1 cellular context compared by ENCODE assay signal in the genomic region with DNA sequence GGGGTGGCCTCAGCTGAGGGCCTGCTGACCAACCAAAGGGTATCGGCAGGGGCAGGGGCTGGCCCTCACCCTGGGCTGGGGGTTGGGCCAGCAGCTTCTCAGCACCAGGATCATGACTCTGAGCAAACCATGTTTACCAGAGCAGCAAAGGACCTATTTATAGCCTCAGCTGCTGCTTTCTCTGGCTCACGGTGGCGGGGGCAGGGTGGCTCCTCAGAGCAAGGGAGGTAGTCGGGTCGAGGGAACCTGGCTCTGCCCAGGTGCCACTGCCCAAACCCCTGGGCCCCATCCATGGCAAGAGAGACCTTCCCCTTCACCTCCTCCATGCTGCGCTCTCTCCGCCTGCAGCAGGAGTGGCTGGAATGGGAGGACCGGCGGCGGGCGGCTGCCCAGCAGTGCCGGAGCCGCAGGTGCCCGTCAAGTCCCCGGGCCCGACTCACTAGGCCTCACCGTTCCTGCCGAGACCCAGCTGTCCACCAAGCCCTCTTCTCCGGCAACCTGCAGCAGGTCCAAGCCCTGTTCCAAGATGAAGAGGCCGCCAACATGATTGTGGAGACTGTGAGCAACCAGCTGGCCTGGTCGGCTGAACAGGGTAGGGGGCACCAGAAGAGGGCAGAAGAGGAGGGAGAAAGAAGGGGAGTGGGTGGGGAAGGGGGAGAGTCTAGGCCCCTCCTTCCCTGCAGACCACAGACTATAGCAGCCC.
TF ChIP-seq lines count a peak whose summit lies in the region.

A gene with protein sequence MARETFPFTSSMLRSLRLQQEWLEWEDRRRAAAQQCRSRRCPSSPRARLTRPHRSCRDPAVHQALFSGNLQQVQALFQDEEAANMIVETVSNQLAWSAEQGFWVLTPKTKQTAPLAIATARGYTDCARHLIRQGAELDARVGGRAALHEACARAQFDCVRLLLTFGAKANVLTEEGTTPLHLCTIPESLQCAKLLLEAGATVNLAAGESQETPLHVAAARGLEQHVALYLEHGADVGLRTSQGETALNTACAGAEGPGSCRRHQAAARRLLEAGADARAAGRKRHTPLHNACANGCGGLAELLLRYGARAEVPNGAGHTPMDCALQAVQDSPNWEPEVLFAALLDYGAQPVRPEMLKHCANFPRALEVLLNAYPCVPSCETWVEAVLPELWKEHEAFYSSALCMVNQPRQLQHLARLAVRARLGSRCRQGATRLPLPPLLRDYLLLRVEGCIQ (plus strand): TSS at position 206 of the 703 bp plus-strand sequence. CDS start 86 bp downstream, at position 292.

TF ChIP-seq in HepG2, 621 proteins besides CTCF, POLR2A, EP300 and RAD21 (continued from another document and continues in another):
- TF ChIP-seq, protein P1, sequence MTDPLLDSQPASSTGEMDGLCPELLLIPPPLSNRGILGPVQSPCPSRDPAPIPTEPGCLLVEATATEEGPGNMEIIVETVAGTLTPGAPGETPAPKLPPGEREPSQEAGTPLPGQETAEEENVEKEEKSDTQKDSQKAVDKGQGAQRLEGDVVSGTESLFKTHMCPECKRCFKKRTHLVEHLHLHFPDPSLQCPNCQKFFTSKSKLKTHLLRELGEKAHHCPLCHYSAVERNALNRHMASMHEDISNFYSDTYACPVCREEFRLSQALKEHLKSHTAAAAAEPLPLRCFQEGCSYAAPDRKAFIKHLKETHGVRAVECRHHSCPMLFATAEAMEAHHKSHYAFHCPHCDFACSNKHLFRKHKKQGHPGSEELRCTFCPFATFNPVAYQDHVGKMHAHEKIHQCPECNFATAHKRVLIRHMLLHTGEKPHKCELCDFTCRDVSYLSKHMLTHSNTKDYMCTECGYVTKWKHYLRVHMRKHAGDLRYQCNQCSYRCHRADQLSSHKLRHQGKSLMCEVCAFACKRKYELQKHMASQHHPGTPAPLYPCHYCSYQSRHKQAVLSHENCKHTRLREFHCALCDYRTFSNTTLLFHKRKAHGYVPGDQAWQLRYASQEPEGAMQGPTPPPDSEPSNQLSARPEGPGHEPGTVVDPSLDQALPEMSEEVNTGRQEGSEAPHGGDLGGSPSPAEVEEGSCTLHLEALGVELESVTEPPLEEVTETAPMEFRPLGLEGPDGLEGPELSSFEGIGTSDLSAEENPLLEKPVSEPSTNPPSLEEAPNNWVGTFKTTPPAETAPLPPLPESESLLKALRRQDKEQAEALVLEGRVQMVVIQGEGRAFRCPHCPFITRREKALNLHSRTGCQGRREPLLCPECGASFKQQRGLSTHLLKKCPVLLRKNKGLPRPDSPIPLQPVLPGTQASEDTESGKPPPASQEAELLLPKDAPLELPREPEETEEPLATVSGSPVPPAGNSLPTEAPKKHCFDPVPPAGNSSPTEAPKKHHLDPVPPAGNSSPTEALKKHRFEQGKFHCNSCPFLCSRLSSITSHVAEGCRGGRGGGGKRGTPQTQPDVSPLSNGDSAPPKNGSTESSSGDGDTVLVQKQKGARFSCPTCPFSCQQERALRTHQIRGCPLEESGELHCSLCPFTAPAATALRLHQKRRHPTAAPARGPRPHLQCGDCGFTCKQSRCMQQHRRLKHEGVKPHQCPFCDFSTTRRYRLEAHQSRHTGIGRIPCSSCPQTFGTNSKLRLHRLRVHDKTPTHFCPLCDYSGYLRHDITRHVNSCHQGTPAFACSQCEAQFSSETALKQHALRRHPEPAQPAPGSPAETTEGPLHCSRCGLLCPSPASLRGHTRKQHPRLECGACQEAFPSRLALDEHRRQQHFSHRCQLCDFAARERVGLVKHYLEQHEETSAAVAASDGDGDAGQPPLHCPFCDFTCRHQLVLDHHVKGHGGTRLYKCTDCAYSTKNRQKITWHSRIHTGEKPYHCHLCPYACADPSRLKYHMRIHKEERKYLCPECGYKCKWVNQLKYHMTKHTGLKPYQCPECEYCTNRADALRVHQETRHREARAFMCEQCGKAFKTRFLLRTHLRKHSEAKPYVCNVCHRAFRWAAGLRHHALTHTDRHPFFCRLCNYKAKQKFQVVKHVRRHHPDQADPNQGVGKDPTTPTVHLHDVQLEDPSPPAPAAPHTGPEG (CRISPR knock-in tag; IDR thresholded peaks at IDR 0.05): no peak
- no peak for TF ChIP-seq HNF4A (CRISPR knock-in tag; IDR thresholded peaks at IDR 0.05)
- TF ChIP-seq HNRNPH1 (optimal IDR thresholded peaks at IDR 0.05; ENCODE audit: low read depth, low read length): no peak
- TF ChIP-seq, protein P2, sequence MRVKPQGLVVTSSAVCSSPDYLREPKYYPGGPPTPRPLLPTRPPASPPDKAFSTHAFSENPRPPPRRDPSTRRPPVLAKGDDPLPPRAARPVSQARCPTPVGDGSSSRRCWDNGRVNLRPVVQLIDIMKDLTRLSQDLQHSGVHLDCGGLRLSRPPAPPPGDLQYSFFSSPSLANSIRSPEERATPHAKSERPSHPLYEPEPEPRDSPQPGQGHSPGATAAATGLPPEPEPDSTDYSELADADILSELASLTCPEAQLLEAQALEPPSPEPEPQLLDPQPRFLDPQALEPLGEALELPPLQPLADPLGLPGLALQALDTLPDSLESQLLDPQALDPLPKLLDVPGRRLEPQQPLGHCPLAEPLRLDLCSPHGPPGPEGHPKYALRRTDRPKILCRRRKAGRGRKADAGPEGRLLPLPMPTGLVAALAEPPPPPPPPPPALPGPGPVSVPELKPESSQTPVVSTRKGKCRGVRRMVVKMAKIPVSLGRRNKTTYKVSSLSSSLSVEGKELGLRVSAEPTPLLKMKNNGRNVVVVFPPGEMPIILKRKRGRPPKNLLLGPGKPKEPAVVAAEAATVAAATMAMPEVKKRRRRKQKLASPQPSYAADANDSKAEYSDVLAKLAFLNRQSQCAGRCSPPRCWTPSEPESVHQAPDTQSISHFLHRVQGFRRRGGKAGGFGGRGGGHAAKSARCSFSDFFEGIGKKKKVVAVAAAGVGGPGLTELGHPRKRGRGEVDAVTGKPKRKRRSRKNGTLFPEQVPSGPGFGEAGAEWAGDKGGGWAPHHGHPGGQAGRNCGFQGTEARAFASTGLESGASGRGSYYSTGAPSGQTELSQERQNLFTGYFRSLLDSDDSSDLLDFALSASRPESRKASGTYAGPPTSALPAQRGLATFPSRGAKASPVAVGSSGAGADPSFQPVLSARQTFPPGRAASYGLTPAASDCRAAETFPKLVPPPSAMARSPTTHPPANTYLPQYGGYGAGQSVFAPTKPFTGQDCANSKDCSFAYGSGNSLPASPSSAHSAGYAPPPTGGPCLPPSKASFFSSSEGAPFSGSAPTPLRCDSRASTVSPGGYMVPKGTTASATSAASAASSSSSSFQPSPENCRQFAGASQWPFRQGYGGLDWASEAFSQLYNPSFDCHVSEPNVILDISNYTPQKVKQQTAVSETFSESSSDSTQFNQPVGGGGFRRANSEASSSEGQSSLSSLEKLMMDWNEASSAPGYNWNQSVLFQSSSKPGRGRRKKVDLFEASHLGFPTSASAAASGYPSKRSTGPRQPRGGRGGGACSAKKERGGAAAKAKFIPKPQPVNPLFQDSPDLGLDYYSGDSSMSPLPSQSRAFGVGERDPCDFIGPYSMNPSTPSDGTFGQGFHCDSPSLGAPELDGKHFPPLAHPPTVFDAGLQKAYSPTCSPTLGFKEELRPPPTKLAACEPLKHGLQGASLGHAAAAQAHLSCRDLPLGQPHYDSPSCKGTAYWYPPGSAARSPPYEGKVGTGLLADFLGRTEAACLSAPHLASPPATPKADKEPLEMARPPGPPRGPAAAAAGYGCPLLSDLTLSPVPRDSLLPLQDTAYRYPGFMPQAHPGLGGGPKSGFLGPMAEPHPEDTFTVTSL (CRISPR knock-in tag; IDR thresholded peaks at IDR 0.05; ENCODE audit: borderline replicate concordance): no peak
- no peak for TF ChIP-seq GFI1 (CRISPR knock-in tag; IDR thresholded peaks at IDR 0.05; ENCODE audit: borderline replicate concordance)
- no peak for TF ChIP-seq NFYC (CRISPR knock-in tag; IDR thresholded peaks at IDR 0.05)
- no peak; the same call in 1 of the 2 replicates for TF ChIP-seq ZNF263 (CRISPR knock-in tag; IDR thresholded peaks at IDR 0.05)
- TF ChIP-seq, protein P3, sequence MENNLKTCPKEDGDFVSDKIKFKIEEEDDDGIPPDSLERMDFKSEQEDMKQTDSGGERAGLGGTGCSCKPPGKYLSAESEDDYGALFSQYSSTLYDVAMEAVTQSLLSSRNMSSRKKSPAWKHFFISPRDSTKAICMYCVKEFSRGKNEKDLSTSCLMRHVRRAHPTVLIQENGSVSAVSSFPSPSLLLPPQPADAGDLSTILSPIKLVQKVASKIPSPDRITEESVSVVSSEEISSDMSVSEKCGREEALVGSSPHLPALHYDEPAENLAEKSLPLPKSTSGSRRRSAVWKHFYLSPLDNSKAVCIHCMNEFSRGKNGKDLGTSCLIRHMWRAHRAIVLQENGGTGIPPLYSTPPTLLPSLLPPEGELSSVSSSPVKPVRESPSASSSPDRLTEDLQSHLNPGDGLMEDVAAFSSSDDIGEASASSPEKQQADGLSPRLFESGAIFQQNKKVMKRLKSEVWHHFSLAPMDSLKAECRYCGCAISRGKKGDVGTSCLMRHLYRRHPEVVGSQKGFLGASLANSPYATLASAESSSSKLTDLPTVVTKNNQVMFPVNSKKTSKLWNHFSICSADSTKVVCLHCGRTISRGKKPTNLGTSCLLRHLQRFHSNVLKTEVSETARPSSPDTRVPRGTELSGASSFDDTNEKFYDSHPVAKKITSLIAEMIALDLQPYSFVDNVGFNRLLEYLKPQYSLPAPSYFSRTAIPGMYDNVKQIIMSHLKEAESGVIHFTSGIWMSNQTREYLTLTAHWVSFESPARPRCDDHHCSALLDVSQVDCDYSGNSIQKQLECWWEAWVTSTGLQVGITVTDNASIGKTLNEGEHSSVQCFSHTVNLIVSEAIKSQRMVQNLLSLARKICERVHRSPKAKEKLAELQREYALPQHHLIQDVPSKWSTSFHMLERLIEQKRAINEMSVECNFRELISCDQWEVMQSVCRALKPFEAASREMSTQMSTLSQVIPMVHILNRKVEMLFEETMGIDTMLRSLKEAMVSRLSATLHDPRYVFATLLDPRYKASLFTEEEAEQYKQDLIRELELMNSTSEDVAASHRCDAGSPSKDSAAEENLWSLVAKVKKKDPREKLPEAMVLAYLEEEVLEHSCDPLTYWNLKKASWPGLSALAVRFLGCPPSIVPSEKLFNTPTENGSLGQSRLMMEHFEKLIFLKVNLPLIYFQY (CRISPR knock-in tag; IDR thresholded peaks at IDR 0.05; ENCODE audit: borderline replicate concordance): no peak
- no peak for TF ChIP-seq ZBTB42 (CRISPR knock-in tag; IDR thresholded peaks at IDR 0.05)
- TF ChIP-seq SP4 (CRISPR knock-in tag; IDR thresholded peaks at IDR 0.05): no peak
- no peak for TF ChIP-seq ZNF256 (CRISPR knock-in tag; conservative IDR thresholded peaks at IDR 0.05)
- no peak for TF ChIP-seq NAIF1 (CRISPR knock-in tag; IDR thresholded peaks at IDR 0.05; ENCODE audit: borderline replicate concordance)
- TF ChIP-seq KDM5A (IDR thresholded peaks at IDR 0.05; ENCODE audit: borderline replicate concordance, low read length): no peak
- TF ChIP-seq, protein P4, sequence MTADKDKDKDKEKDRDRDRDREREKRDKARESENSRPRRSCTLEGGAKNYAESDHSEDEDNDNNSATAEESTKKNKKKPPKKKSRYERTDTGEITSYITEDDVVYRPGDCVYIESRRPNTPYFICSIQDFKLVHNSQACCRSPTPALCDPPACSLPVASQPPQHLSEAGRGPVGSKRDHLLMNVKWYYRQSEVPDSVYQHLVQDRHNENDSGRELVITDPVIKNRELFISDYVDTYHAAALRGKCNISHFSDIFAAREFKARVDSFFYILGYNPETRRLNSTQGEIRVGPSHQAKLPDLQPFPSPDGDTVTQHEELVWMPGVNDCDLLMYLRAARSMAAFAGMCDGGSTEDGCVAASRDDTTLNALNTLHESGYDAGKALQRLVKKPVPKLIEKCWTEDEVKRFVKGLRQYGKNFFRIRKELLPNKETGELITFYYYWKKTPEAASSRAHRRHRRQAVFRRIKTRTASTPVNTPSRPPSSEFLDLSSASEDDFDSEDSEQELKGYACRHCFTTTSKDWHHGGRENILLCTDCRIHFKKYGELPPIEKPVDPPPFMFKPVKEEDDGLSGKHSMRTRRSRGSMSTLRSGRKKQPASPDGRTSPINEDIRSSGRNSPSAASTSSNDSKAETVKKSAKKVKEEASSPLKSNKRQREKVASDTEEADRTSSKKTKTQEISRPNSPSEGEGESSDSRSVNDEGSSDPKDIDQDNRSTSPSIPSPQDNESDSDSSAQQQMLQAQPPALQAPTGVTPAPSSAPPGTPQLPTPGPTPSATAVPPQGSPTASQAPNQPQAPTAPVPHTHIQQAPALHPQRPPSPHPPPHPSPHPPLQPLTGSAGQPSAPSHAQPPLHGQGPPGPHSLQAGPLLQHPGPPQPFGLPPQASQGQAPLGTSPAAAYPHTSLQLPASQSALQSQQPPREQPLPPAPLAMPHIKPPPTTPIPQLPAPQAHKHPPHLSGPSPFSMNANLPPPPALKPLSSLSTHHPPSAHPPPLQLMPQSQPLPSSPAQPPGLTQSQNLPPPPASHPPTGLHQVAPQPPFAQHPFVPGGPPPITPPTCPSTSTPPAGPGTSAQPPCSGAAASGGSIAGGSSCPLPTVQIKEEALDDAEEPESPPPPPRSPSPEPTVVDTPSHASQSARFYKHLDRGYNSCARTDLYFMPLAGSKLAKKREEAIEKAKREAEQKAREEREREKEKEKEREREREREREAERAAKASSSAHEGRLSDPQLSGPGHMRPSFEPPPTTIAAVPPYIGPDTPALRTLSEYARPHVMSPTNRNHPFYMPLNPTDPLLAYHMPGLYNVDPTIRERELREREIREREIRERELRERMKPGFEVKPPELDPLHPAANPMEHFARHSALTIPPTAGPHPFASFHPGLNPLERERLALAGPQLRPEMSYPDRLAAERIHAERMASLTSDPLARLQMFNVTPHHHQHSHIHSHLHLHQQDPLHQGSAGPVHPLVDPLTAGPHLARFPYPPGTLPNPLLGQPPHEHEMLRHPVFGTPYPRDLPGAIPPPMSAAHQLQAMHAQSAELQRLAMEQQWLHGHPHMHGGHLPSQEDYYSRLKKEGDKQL (CRISPR knock-in tag; IDR thresholded peaks at IDR 0.05; ENCODE audit: low read depth): no peak
- 0 out of 2 replicates have a peak, but pooled peaks have one; percentile 13 for TF ChIP-seq ZMYM3 (CRISPR knock-in tag; IDR thresholded peaks at IDR 0.05)
- TF ChIP-seq SALL1 (CRISPR knock-in tag; IDR thresholded peaks at IDR 0.05): peak; percentile 69; the same call in 1 of the 2 replicates
- no peak for TF ChIP-seq ZNF883 (CRISPR knock-in tag; IDR thresholded peaks at IDR 0.05; ENCODE audit: not compliant biosample characterization)
- no peak for TF ChIP-seq MTA3 (CRISPR knock-in tag; IDR thresholded peaks at IDR 0.05)
- TF ChIP-seq ZNF460 (CRISPR knock-in tag; IDR thresholded peaks at IDR 0.05; ENCODE audit: borderline replicate concordance): no peak
- no peak for TF ChIP-seq FOXM1 (CRISPR knock-in tag; IDR thresholded peaks at IDR 0.05)
- TF ChIP-seq, protein P5, sequence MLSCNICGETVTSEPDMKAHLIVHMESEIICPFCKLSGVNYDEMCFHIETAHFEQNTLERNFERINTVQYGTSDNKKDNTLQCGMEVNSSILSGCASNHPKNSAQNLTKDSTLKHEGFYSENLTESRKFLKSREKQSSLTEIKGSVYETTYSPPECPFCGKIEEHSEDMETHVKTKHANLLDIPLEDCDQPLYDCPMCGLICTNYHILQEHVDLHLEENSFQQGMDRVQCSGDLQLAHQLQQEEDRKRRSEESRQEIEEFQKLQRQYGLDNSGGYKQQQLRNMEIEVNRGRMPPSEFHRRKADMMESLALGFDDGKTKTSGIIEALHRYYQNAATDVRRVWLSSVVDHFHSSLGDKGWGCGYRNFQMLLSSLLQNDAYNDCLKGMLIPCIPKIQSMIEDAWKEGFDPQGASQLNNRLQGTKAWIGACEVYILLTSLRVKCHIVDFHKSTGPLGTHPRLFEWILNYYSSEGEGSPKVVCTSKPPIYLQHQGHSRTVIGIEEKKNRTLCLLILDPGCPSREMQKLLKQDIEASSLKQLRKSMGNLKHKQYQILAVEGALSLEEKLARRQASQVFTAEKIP (CRISPR knock-in tag; IDR thresholded peaks at IDR 0.05; ENCODE audit: borderline replicate concordance): no peak
- TF ChIP-seq ZNF562 (CRISPR knock-in tag; IDR thresholded peaks at IDR 0.05; ENCODE audit: borderline replicate concordance): no peak
- TF ChIP-seq, protein P6, sequence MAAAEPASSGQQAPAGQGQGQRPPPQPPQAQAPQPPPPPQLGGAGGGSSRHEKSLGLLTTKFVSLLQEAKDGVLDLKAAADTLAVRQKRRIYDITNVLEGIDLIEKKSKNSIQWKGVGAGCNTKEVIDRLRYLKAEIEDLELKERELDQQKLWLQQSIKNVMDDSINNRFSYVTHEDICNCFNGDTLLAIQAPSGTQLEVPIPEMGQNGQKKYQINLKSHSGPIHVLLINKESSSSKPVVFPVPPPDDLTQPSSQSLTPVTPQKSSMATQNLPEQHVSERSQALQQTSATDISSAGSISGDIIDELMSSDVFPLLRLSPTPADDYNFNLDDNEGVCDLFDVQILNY (CRISPR knock-in tag; conservative IDR thresholded peaks at IDR 0.05): no peak
- TF ChIP-seq SMARCC2 (IDR thresholded peaks at IDR 0.05): no peak
